8 cellular contexts compared by ENCODE assay signal in the genomic region with DNA sequence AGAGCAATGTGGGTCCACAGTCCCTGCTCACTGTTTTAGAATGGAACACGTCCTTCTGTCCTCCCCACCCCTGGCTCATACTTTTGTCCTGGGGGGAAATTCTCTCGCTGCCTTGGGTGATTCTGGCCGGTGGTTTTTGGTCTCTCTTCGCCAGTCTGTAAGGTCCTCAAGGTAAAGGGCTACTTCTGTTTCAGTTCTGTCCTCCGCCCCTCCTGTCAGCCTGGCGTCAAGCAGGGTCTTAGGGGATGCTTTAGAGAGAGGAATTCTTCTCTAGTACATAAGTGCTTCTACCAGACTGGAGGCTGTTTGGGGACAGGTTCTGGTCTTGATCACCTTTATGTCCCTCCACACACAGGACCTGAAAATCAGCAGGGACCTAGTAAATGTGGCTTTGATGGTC. TPM values are rescaled to one million over a fixed set of nuclear protein-coding genes. Genes with fewer than 3 reads are reported as not detected.
DNase-seq lines count a peak whose midpoint lies in the region; ATAC-seq and TF ChIP-seq lines count a peak whose summit lies in the region.

No MANE protein-coding gene starts in this region.

- DNase-seq in GM12864 (ENCODE audit: low read depth) (no peak), NB4 (ENCODE audit: low read depth) (no peak), osteoblast (ENCODE audit: insufficient read length, low spot score, missing footprints) (peak; percentile 53), MV-4-11 (lab: John Stamatoyannopoulos, UW) (no peak), C1 segment of cervical spinal cord (lab: John Stamatoyannopoulos, UW) (no peak), GM13977 (ENCODE audit: low spot score) (no peak)

- in situ Hi-C loops in GM13977 (cut with MboI; ENCODE audit: low pct_unique_long_range_greater_than_20kb, low sequenced_read_pairs, unreplicated experiment) = loop anchor here (10.0 kb wide), 1 partner anchor 365 kb away; no protein-coding TSS in a partner anchor

- peak overlapping the region; percentile 62 for H3K4me3 ChIP-seq in GM12864 (ENCODE audit: low read depth, low read length)
- H3K4me3 ChIP-seq in NB4 (ENCODE audit: low read depth, low read length) = peak overlapping the region; percentile 90
- peak overlapping the region; percentile 75 for H3K4me3 ChIP-seq in endocrine pancreas (ENCODE audit: control insufficient read depth, insufficient read depth, low read length)
- H3K4me3 ChIP-seq in osteoblast (ENCODE audit: insufficient read depth, low read length) = peak overlapping the region; percentile 90

- no peak for ATAC-seq in HG03439 (IDR thresholded peaks at IDR 0.05; ENCODE audit: unreplicated experiment)

- peak overlapping the region; percentile 23 for H3K27ac ChIP-seq in osteoblast (ENCODE audit: low read depth, low read length)

- H3K79me2 ChIP-seq in osteoblast (ENCODE audit: insufficient read depth, low read length) = peaks cover 43% of the 10 kb centered on the region

- H3K9ac ChIP-seq in endocrine pancreas (ENCODE audit: control insufficient read depth, insufficient read depth, low read length) = peak overlapping the region; percentile 54

- no peak for TF ChIP-seq CTCF in GM12864 (IDR thresholded peaks at IDR 0.05; ENCODE audit: low read depth, low read length, missing control alignments)
- TF ChIP-seq CTCF in NB4 (IDR thresholded peaks at IDR 0.05; ENCODE audit: low read depth, low read length) = no peak
- no peak for TF ChIP-seq CTCF in osteoblast (IDR thresholded peaks at IDR 0.05; ENCODE audit: extremely low read depth, low read depth, low read length)
- no peak for TF ChIP-seq CTCF in GM13977 (IDR thresholded peaks at IDR 0.05; ENCODE audit: extremely low read depth, insufficient read depth, missing control alignments)

- peak overlapping the region; percentile 99 for H3K4me2 ChIP-seq in osteoblast (ENCODE audit: insufficient read depth, low read length)

- H3K36me3 ChIP-seq in endocrine pancreas (ENCODE audit: control insufficient read depth, insufficient read depth, low read length) = no peaks in the 10 kb centered on the region
- H3K36me3 ChIP-seq in osteoblast (ENCODE audit: insufficient read depth, low read length) = peaks cover 10% of the 10 kb centered on the region

- H3K27me3 ChIP-seq in endocrine pancreas (ENCODE audit: control insufficient read depth, insufficient read depth, low read length) (no peaks in the 10 kb centered on the region), osteoblast (ENCODE audit: insufficient read depth, low read length) (peaks cover 3% of the 10 kb centered on the region)

- no peak for TF ChIP-seq POLR2A in NB4 (IDR thresholded peaks at IDR 0.05; ENCODE audit: extremely low read depth, insufficient read length)

- H2AFZ ChIP-seq in osteoblast (ENCODE audit: low read length) = peak overlapping the region; percentile 98

- peaks cover 25% of the 10 kb centered on the region for H4K20me1 ChIP-seq in osteoblast (ENCODE audit: insufficient read depth, low read length)

- H3K4me1 ChIP-seq in endocrine pancreas (ENCODE audit: control insufficient read depth, insufficient read depth, low read length) (peaks cover 24% of the 10 kb centered on the region), osteoblast (ENCODE audit: insufficient read depth, low read length) (peaks cover 19% of the 10 kb centered on the region)

- no peaks in the 10 kb centered on the region for H3K9me3 ChIP-seq in endocrine pancreas (ENCODE audit: control insufficient read depth, low read length)
- no peaks in the 10 kb centered on the region for H3K9me3 ChIP-seq in osteoblast (ENCODE audit: low read depth, low read length)

RNA-seq across cellular contexts. Expression of a gene that starts 0.6 kb away (rescaled TPM):
- total RNA-seq in osteoblast = 38.0 and 39.2 TPM in 2 replicates

RNA-seq across cellular contexts. Expression of a gene that starts 5.7 kb away (rescaled TPM):
- 10.0 and 10.9 TPM in 2 replicates for total RNA-seq in osteoblast

RNA-seq across cellular contexts. Expression of a gene that starts 16.6 kb away (rescaled TPM):
- 0.29 and 0.36 TPM in 2 replicates for total RNA-seq in osteoblast
